8 cellular contexts compared by ENCODE assay signal in the genomic region with DNA sequence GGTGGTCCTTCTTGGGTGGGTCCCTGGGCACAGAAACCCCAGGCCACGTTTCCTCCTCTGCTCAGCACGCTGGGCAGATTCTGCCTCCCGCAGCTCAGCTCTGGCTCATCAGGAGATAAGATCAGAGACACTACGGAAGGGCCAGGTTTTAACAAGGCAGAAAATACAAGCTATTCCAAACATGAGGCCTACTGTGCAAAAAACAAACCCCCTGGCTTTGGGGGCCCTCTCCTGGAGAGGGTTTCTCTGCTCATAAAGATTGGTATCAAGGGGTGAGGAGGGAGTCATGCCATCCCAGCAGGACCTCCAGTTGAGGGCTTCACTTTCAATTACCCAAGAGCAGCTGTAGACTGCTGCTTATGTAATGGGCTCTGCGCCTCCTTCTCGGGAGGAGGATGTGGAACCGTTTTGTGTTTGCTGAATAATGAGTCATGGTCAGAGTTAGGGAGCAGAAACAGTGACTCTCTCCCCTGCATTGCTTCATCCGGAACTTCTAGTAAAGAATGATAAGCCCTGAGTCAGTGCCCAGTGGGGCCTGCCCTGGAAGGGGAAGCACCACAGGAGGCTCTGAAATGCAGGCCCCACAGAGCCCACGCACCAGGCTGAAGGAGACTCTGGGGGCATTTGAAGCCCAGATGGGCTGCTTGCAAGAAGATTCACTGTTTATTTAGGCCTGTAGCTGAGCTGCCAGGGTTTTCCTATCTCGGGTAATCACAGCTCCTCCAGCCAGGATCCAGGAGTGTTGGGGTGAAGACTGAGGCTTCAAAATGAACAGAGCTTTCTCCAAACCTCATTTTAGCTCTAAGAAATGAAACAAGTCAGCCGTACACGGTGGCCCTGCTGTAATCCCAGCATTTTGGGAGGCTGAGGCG.
DNase-seq lines count a peak whose midpoint lies in the region; ATAC-seq, FAIRE-seq and TF ChIP-seq lines count a peak whose summit lies in the region.

No MANE protein-coding gene starts in this region.

- TF ChIP-seq CTCF in A549 (IDR thresholded peaks at IDR 0.05) (peak; percentile 49), right atrium auricular region (IDR thresholded peaks at IDR 0.05) (no peak)

- H3K36me3 ChIP-seq in right atrium auricular region (no peaks in the 10 kb centered on the region), rectal smooth muscle tissue (ENCODE audit: control insufficient read depth, insufficient read depth, low read length) (no peaks in the 10 kb centered on the region)

- WGBS in A549 (ENCODE audit: missing lambda C conversion rate) = 6% methylated on average over 13 of the region's 13 CpGs

- peak; percentile 82 to 92; a peak in 3 of 5 replicates for TF ChIP-seq EP300 in A549 (IDR thresholded peaks at IDR 0.05)

- H3K27ac ChIP-seq in A549 (peak overlapping the region; percentile 80 to 83), right atrium auricular region (peak overlapping the region; percentile 64 to 76), rectal smooth muscle tissue (ENCODE audit: low read depth, low read length) (peak overlapping the region; percentile 85)

- peak overlapping the region; percentile 64 for H3K4me2 ChIP-seq in A549

- no peak overlapping the region for H3K4me3 ChIP-seq in A549
- H3K4me3 ChIP-seq in right atrium auricular region = no peak overlapping the region
- H3K4me3 ChIP-seq in rectal smooth muscle tissue (ENCODE audit: low read length) = no peak overlapping the region

- TF ChIP-seq POLR2A in A549 (IDR thresholded peaks at IDR 0.05; ENCODE audit: low read length) (no peak), GM18505 (IDR thresholded peaks at IDR 0.05; ENCODE audit: borderline replicate concordance, extremely low read depth, insufficient read depth, insufficient read length) (peak; percentile 29)

- ATAC-seq in A549 = peak; percentile 96 to 97
- ATAC-seq in GM18505 (IDR thresholded peaks at IDR 0.05; ENCODE audit: unreplicated experiment) = peak; percentile 95
- ATAC-seq in HG02884 (IDR thresholded peaks at IDR 0.05; ENCODE audit: unreplicated experiment) = peak; percentile 94

- DNase-seq in A549 (ENCODE audit: low read depth in 1 of 2, low spot score in 1 of 2) = peak; percentile 91 to 98
- peak; percentile 92 to 99 for DNase-seq in NOMO-1 (lab: John Stamatoyannopoulos, UW; ENCODE audit: unreplicated experiment in 2 of 2)
- peak in 44 of 56 donors; percentile 21 to 79 (median 44) for DNase-seq in amygdala (lab: John Stamatoyannopoulos, UW)
- DNase-seq in right atrium auricular region (ENCODE audit: low spot score) = peak; percentile 96
- DNase-seq in NCI-H2196 (lab: John Stamatoyannopoulos, UW; ENCODE audit: unreplicated experiment) = no peak

- POLR2A ChIA-PET in A549 (lab: Yijun Ruan, JAX) = interaction anchor here (0.7 to 2.0 kb wide), 10 partner anchors 13 to 558 kb away, joined by 3 to 28 read pairs (median 5); a partner anchor contains a TSS

- peaks cover 53% of the 10 kb centered on the region for H3K4me1 ChIP-seq in A549
- peaks cover 0 to 49% of the 10 kb centered on the region in 2 donors for H3K4me1 ChIP-seq in right atrium auricular region
- peaks cover 15% of the 10 kb centered on the region for H3K4me1 ChIP-seq in rectal smooth muscle tissue (ENCODE audit: control insufficient read depth, insufficient read depth, low read length)

- H3K27me3 ChIP-seq in right atrium auricular region (no peaks in the 10 kb centered on the region), rectal smooth muscle tissue (ENCODE audit: control insufficient read depth, insufficient read depth, low read length) (no peaks in the 10 kb centered on the region)

- CTCF ChIA-PET in A549 (lab: Yijun Ruan, JAX) = interaction anchor here (0.6 to 5.4 kb wide), 27 partner anchors 9 to 427 kb away, joined by 3 to 110 read pairs (median 4); a partner anchor contains a TSS

- H3K9ac ChIP-seq in rectal smooth muscle tissue (ENCODE audit: low read length) = no peak overlapping the region

- no peaks in the 10 kb centered on the region for H3K9me3 ChIP-seq in A549
- H3K9me3 ChIP-seq in right atrium auricular region = no peaks in the 10 kb centered on the region

- FAIRE-seq in A549 (lab: Jason Lieb, UNC) = peak; percentile 86

- peak; percentile 68 to 81 for TF ChIP-seq RAD21 in A549 (conservative IDR thresholded peaks at IDR 0.05 in 1 of 2, IDR thresholded peaks at IDR 0.05 in 1 of 2)

TF ChIP-seq in A549, 52 proteins besides CTCF, POLR2A, EP300 and RAD21 (continues in another document):
- TF ChIP-seq NFE2L2 (conservative IDR thresholded peaks at IDR 0.05; ENCODE audit: low read length) (no peak), EHF (CRISPR knock-in tag; IDR thresholded peaks at IDR 0.05) (0 out of 2 replicates have a peak, but pooled peaks have one; percentile 10), RARB (CRISPR knock-in tag; IDR thresholded peaks at IDR 0.05) (no peak; the same call in 1 of the 2 replicates), CBX8 (IDR thresholded peaks at IDR 0.05) (no peak), RNF2 (IDR thresholded peaks at IDR 0.05; ENCODE audit: borderline replicate concordance, low read depth) (no peak), ZC3H11A (IDR thresholded peaks at IDR 0.05) (no peak), GATA3 (IDR thresholded peaks at IDR 0.05; ENCODE audit: borderline replicate concordance) (peak; percentile 98), PHF8 (IDR thresholded peaks at IDR 0.05; ENCODE audit: borderline replicate concordance, low read depth) (no peak), ZSCAN20 (CRISPR knock-in tag; IDR thresholded peaks at IDR 0.05) (no peak), SREBF2 (IDR thresholded peaks at IDR 0.05) (no peak), MAFK (IDR thresholded peaks at IDR 0.05; ENCODE audit: partially characterized antibody) (peak; percentile 74), HOXB13 (CRISPR knock-in tag; IDR thresholded peaks at IDR 0.05; ENCODE audit: low read depth) (no peak), TP53 (CRISPR knock-in tag; IDR thresholded peaks at IDR 0.05) (no peak; the same call in 1 of the 2 replicates), SMC3 (IDR thresholded peaks at IDR 0.05) (peak; percentile 75), HOXB5 (CRISPR knock-in tag; IDR thresholded peaks at IDR 0.05) (no peak; the same call in 1 of the 2 replicates), ZNF302 (CRISPR knock-in tag; IDR thresholded peaks at IDR 0.05) (0 out of 2 replicates have a peak, but pooled peaks have one; percentile 10), JUN (IDR thresholded peaks at IDR 0.05) (peak; percentile 96 to 97; a peak in 4 of 5 replicates), EHMT2 (IDR thresholded peaks at IDR 0.05; ENCODE audit: low read depth) (0 out of 2 replicates have a peak, but pooled peaks have one; percentile 37), POLR2AphosphoS2 (conservative IDR thresholded peaks at IDR 0.05; ENCODE audit: low read length) (no peak), CEBPB (IDR thresholded peaks at IDR 0.05) (peak; percentile 96 to 99), HEYL (CRISPR knock-in tag; IDR thresholded peaks at IDR 0.05) (0 out of 2 replicates have a peak, but pooled peaks have one; percentile 61)
- TF ChIP-seq, protein P1, sequence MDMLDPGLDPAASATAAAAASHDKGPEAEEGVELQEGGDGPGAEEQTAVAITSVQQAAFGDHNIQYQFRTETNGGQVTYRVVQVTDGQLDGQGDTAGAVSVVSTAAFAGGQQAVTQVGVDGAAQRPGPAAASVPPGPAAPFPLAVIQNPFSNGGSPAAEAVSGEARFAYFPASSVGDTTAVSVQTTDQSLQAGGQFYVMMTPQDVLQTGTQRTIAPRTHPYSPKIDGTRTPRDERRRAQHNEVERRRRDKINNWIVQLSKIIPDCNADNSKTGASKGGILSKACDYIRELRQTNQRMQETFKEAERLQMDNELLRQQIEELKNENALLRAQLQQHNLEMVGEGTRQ (IDR thresholded peaks at IDR 0.05) = no peak
- TF ChIP-seq, protein P2, sequence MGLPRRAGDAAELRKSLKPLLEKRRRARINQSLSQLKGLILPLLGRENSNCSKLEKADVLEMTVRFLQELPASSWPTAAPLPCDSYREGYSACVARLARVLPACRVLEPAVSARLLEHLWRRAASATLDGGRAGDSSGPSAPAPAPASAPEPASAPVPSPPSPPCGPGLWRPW (IDR thresholded peaks at IDR 0.05) = peak; percentile 78; the same call in 1 of the 2 replicates
- TF ChIP-seq, protein P3, sequence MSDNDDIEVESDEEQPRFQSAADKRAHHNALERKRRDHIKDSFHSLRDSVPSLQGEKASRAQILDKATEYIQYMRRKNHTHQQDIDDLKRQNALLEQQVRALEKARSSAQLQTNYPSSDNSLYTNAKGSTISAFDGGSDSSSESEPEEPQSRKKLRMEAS (IDR thresholded peaks at IDR 0.05) = peak; percentile 90
- TF ChIP-seq, protein P4, sequence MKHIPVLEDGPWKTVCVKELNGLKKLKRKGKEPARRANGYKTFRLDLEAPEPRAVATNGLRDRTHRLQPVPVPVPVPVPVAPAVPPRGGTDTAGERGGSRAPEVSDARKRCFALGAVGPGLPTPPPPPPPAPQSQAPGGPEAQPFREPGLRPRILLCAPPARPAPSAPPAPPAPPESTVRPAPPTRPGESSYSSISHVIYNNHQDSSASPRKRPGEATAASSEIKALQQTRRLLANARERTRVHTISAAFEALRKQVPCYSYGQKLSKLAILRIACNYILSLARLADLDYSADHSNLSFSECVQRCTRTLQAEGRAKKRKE (CRISPR knock-in tag; IDR thresholded peaks at IDR 0.05; ENCODE audit: low read depth) = peak; percentile 51; the same call in 1 of the 2 replicates
- TF ChIP-seq, protein P5, sequence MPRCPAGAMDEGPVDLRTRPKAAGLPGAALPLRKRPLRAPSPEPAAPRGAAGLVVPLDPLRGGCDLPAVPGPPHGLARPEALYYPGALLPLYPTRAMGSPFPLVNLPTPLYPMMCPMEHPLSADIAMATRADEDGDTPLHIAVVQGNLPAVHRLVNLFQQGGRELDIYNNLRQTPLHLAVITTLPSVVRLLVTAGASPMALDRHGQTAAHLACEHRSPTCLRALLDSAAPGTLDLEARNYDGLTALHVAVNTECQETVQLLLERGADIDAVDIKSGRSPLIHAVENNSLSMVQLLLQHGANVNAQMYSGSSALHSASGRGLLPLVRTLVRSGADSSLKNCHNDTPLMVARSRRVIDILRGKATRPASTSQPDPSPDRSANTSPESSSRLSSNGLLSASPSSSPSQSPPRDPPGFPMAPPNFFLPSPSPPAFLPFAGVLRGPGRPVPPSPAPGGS (IDR thresholded peaks at IDR 0.05) = peak; percentile 98
- TF ChIP-seq, protein P6, sequence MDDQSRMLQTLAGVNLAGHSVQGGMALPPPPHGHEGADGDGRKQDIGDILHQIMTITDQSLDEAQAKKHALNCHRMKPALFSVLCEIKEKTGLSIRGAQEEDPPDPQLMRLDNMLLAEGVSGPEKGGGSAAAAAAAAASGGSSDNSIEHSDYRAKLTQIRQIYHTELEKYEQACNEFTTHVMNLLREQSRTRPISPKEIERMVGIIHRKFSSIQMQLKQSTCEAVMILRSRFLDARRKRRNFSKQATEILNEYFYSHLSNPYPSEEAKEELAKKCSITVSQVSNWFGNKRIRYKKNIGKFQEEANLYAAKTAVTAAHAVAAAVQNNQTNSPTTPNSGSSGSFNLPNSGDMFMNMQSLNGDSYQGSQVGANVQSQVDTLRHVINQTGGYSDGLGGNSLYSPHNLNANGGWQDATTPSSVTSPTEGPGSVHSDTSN (IDR thresholded peaks at IDR 0.05) = peak; percentile 80
